Comparison of ENCODE assay signal across 9 cellular contexts in genomic region chr10:64115913-64116643, GRCh38.
DNase-seq lines count a peak whose midpoint lies in the region; ATAC-seq and TF ChIP-seq lines count a peak whose summit lies in the region.
"Had no signal": no experiment of that assay in that cellular context is flagged by ENCODE, and none has a peak within 500 bp of the region (broad histone marks: within the 10 kb centered on the region; RNA-seq: fewer than 3 reads in every experiment).

No MANE protein-coding gene starts in this region.

- peak; percentile 50 for TF ChIP-seq CTCF in left ventricle myocardium inferior (IDR thresholded peaks at IDR 0.05; ENCODE audit: borderline replicate concordance)
- peak; percentile 53; the same call in 1 of the 2 replicates for TF ChIP-seq CTCF in PC-9 (conservative IDR thresholded peaks at IDR 0.05)

- no peak overlapping the region for H2AFZ ChIP-seq in PC-9

- H3K9me3 ChIP-seq in left ventricle myocardium inferior (replicated peaks) (no peaks in the 10 kb centered on the region), PC-9 (ENCODE audit: insufficient read depth, low read depth) (no peaks in the 10 kb centered on the region)

- CTCF ChIA-PET in PC-9 (lab: Charles Lee), result interaction anchor here (0.7 kb wide), 1 partner anchor 140 kb away, joined by 3 read pairs; no protein-coding TSS in a partner anchor

- no peaks in the 10 kb centered on the region for H3K4me1 ChIP-seq in left ventricle myocardium inferior
- H3K4me1 ChIP-seq in PC-9 (replicated peaks; ENCODE audit: insufficient read depth), result 0 out of 2 replicates have a peak, but pooled peaks cover 12% of the 10 kb centered on the region

- H3K4me3 ChIP-seq in left ventricle myocardium inferior, result no peak overlapping the region
- no peak overlapping the region for H3K4me3 ChIP-seq in PC-9

- no peaks in the 10 kb centered on the region for H3F3A ChIP-seq in PC-9 (ENCODE audit: insufficient read depth, low read depth)

- H3K79me2 ChIP-seq in PC-9 (ENCODE audit: low read depth), result no peaks in the 10 kb centered on the region

- POLR2A ChIA-PET in PC-9 (lab: Charles Lee; ENCODE audit: unreplicated experiment), result no interaction called here

- intact Hi-C loops in left ventricle myocardium inferior (cut with micrococcal nuclease), result no loop called here
- intact Hi-C loops in Right ventricle myocardium inferior (cut with DNase I), result no loop called here
- intact Hi-C loops in PC-9 (cut with micrococcal nuclease; ENCODE audit: unreplicated experiment), result no loop called here

- H3K27me3 ChIP-seq in left ventricle myocardium inferior (ENCODE audit: low read depth), result no peaks in the 10 kb centered on the region
- H3K27me3 ChIP-seq in PC-9 (ENCODE audit: insufficient read depth, low read depth), result no peaks in the 10 kb centered on the region

- no peak overlapping the region for H3K4me2 ChIP-seq in PC-9

- H3K27ac ChIP-seq in left ventricle myocardium inferior (replicated peaks) (no peak overlapping the region), PC-9 (no peak overlapping the region)

- BruUV-seq in PC-9 (replicated peaks; lab: Mats Ljungman, UMichigan), result no TSS peak

- no peaks in the 10 kb centered on the region for H4K20me1 ChIP-seq in PC-9 (ENCODE audit: insufficient read depth)

- no peak for ATAC-seq in Right ventricle myocardium inferior
- ATAC-seq in GM19467 (IDR thresholded peaks at IDR 0.05; ENCODE audit: unreplicated experiment), result no peak
- no peak for ATAC-seq in GM21786 (IDR thresholded peaks at IDR 0.05; ENCODE audit: unreplicated experiment)
- ATAC-seq in HG02571 (IDR thresholded peaks at IDR 0.05; ENCODE audit: unreplicated experiment), result no peak

- H3K9me2 ChIP-seq in PC-9 (ENCODE audit: insufficient read depth), result no peaks in the 10 kb centered on the region

- DNase-seq in left ventricle myocardium inferior, result no peak
- DNase-seq in Right ventricle myocardium inferior (ENCODE audit: missing footprints), result no peak
- DNase-seq in PC-9, result no peak
- DNase-seq in germinal center (ENCODE audit: low spot score), result peak; percentile 4
- no peak for DNase-seq in occipital lobe (lab: John Stamatoyannopoulos, UW)
- DNase-seq: GDM1 had no signal

- H3K36me3 ChIP-seq in left ventricle myocardium inferior (no peaks in the 10 kb centered on the region), PC-9 (ENCODE audit: low read depth) (no peaks in the 10 kb centered on the region)
